In genomic region chr22:29487587-29487986, GRCh38 we compare ENCODE assay signal across 32 cellular contexts. TPM values are rescaled to one million over a fixed set of nuclear protein-coding genes. Genes with fewer than 3 reads are reported as not detected.
"Had no signal": no experiment of that assay in that cellular context is flagged by ENCODE, and none has a peak within 500 bp of the region (broad histone marks: within the 10 kb centered on the region; RNA-seq: fewer than 3 reads in every experiment).

No MANE protein-coding gene starts in this region.

- H3K27me3 Mint-ChIP-seq: activated CD4-positive, alpha-beta memory T cell treated with anti-CD3 and anti-CD28 coated beads, Interleukin-2, amount 10 ng/mL, durations not matched to agents 7 days and 5 days; activated CD4-positive, alpha-beta T cell treated with anti-CD3 and anti-CD28 coated beads for 36 hours; activated CD4-positive, alpha-beta T cell treated with anti-CD3 and anti-CD28 coated beads, Interleukin-2, amount 10 ng/mL, durations not matched to agents 7 days and 5 days; activated naive CD8-positive, alpha-beta T cell had no signal

- H3K9me3 Mint-ChIP-seq: activated CD4-positive, alpha-beta memory T cell treated with anti-CD3 and anti-CD28 coated beads, Interleukin-2, amount 10 ng/mL, durations not matched to agents 7 days and 5 days; activated CD4-positive, alpha-beta T cell treated with anti-CD3 and anti-CD28 coated beads, Interleukin-2, amount 10 ng/mL, durations not matched to agents 7 days and 5 days; activated T-cell treated with anti-CD3 and anti-CD28 coated beads, Interleukin-2, amount 50 U/mL, for 4 hours; activated T-helper 17 cell treated with anti-CD3 and anti-CD28 coated beads, Interleukin-2, amount 50 U/mL, for 72 hours; central memory CD8-positive, alpha-beta T cell; dendritic cell treated with granulocyte-macrophage colony-stimulating factor and Interleukin-4, amounts not matched to agents 40 ng/mL and 50 ng/mL, for 4 days; endodermal cell had no signal

- H3K4me1 Mint-ChIP-seq: activated CD4-positive, alpha-beta memory T cell treated with anti-CD3 and anti-CD28 coated beads, Interleukin-2, amount 10 ng/mL, durations not matched to agents 7 days and 5 days; activated CD4-positive, alpha-beta T cell treated with anti-CD3 and anti-CD28 coated beads for 36 hours; activated CD4-positive, alpha-beta T cell treated with anti-CD3 and anti-CD28 coated beads, Interleukin-2, amount 10 ng/mL, durations not matched to agents 7 days and 5 days; activated T-helper 17 cell treated with anti-CD3 and anti-CD28 coated beads, Interleukin-2, amount 50 U/mL, for 72 hours; central memory CD8-positive, alpha-beta T cell; endodermal cell had no signal

- DNase-seq: activated CD4-positive, alpha-beta memory T cell treated with anti-CD3 and anti-CD28 coated beads, Interleukin-2, amount 10 ng/mL, durations not matched to agents 7 days and 5 days; activated CD4-positive, alpha-beta T cell treated with anti-CD3 and anti-CD28 coated beads for 36 hours; activated CD4-positive, alpha-beta T cell treated with anti-CD3 and anti-CD28 coated beads, Interleukin-2, amount 10 ng/mL, durations not matched to agents 7 days and 5 days; activated CD4-positive, alpha-beta T cell treated with anti-CD3 and anti-CD28 coated beads, Interleukin-2, amount 50 U/mL, for 4 hours; activated CD4-positive, CD25-positive, alpha-beta regulatory T cell; activated CD4-positive, CD25-positive, alpha-beta regulatory T cell treated with anti-CD3 and anti-CD28 coated beads, Interleukin-2, amount 50 U/mL, for 72 hours; activated effector memory CD4-positive, alpha-beta T cell treated with Interleukin-2 at 50 U/mL for 16 hours; activated gamma-delta T cell treated with Interleukin-2 at 50 U/mL for 16 hours; activated naive CD4-positive, alpha-beta T cell treated with anti-CD3 and anti-CD28 coated beads, Interleukin-2, amount 50 U/mL, for 16 hours; activated naive CD4-positive, alpha-beta T cell treated with Interleukin-2 at 50 U/mL for 16 hours; activated T-cell treated with anti-CD3 and anti-CD28 coated beads, Interleukin-2, amount 50 U/mL, for 4 hours; amniotic stem cell; anterior cingulate cortex; brain microvascular endothelial cell; dorsolateral prefrontal cortex; effector memory CD4-positive, alpha-beta T cell; endodermal cell; esophagus squamous epithelium; head of caudate nucleus; T-helper 2 cell had no signal

- H3K27ac Mint-ChIP-seq: activated CD4-positive, alpha-beta memory T cell treated with anti-CD3 and anti-CD28 coated beads, Interleukin-2, amount 10 ng/mL, durations not matched to agents 7 days and 5 days; activated CD4-positive, alpha-beta T cell treated with anti-CD3 and anti-CD28 coated beads for 36 hours; activated CD4-positive, alpha-beta T cell treated with anti-CD3 and anti-CD28 coated beads, Interleukin-2, amount 10 ng/mL, durations not matched to agents 7 days and 5 days; activated naive CD8-positive, alpha-beta T cell; activated T-helper 17 cell treated with anti-CD3 and anti-CD28 coated beads, Interleukin-2, amount 50 U/mL, for 72 hours; dendritic cell treated with granulocyte-macrophage colony-stimulating factor and Interleukin-4, amounts not matched to agents 40 ng/mL and 50 ng/mL, for 4 days; endodermal cell had no signal

- H3K4me3 Mint-ChIP-seq: activated CD4-positive, alpha-beta memory T cell treated with anti-CD3 and anti-CD28 coated beads, Interleukin-2, amount 10 ng/mL, durations not matched to agents 7 days and 5 days; activated CD4-positive, alpha-beta T cell treated with anti-CD3 and anti-CD28 coated beads for 36 hours; activated CD4-positive, alpha-beta T cell treated with anti-CD3 and anti-CD28 coated beads, Interleukin-2, amount 10 ng/mL, durations not matched to agents 7 days and 5 days; activated naive CD8-positive, alpha-beta T cell; activated T-cell treated with anti-CD3 and anti-CD28 coated beads, Interleukin-2, amount 50 U/mL, for 4 hours; activated T-helper 17 cell treated with anti-CD3 and anti-CD28 coated beads, Interleukin-2, amount 50 U/mL, for 72 hours; central memory CD8-positive, alpha-beta T cell; dendritic cell treated with granulocyte-macrophage colony-stimulating factor and Interleukin-4, amounts not matched to agents 40 ng/mL and 50 ng/mL, for 4 days; endodermal cell had no signal

- ATAC-seq: activated CD4-positive, alpha-beta T cell treated with anti-CD3 and anti-CD28 coated beads for 36 hours; activated T-cell treated with anti-CD3 and anti-CD28 coated beads, Interleukin-2, amount 50 U/mL, for 4 hours; activated T-helper 17 cell treated with anti-CD3 and anti-CD28 coated beads, Interleukin-2, amount 50 U/mL, for 72 hours had no signal

- H3K4me3 ChIP-seq: coronary artery, dorsolateral prefrontal cortex, esophagus squamous epithelium had no signal

RNA-seq across cellular contexts. Expression of gene RFPL1, which starts 49.2 kb away (rescaled TPM):
- total RNA-seq: activated CD4-positive, alpha-beta memory T cell treated with anti-CD3 and anti-CD28 coated beads, Interleukin-2, amount 10 ng/mL, durations not matched to agents 7 days and 5 days; activated CD4-positive, alpha-beta T cell treated with anti-CD3 and anti-CD28 coated beads for 36 hours; activated CD4-positive, alpha-beta T cell treated with anti-CD3 and anti-CD28 coated beads, Interleukin-2, amount 10 ng/mL, durations not matched to agents 7 days and 5 days; activated T-cell treated with anti-CD3 and anti-CD28 coated beads, Interleukin-2, amount 50 U/mL, for 4 hours; activated T-helper 17 cell treated with anti-CD3 and anti-CD28 coated beads, Interleukin-2, amount 50 U/mL, for 72 hours; astrocyte; bronchial epithelial cell; cardiac septum; cerebellum; endodermal cell; esophagus squamous epithelium; fibroblast of lung; fibroblast of villous mesenchyme; T-helper 1 cell treated with Interleukin-12 subunit alpha and Interleukin-12 subunit beta and Interleukin-4 antibody, amounts not matched to agents 30 ng/mL and 1 ng/mL, for 36 hours had no signal
